12 cellular contexts compared by ENCODE assay signal in genomic region chr1:175002910-175003517, GRCh38. TPM values are rescaled to one million over a fixed set of nuclear protein-coding genes. Genes with fewer than 3 reads are reported as not detected.
DNase-seq lines count a peak whose midpoint lies in the region; ATAC-seq, FAIRE-seq and TF ChIP-seq lines count a peak whose summit lies in the region.
"Had no signal": no experiment of that assay in that cellular context is flagged by ENCODE, and none has a peak within 500 bp of the region (broad histone marks: within the 10 kb centered on the region; RNA-seq: fewer than 3 reads in every experiment).

No MANE protein-coding gene starts in this region.

- peaks cover 0 to 41% (median 8%) of the 10 kb centered on the region in 3 donors for H3K36me3 Mint-ChIP-seq in CD8-positive, alpha-beta memory T cell
- no peaks in the 10 kb centered on the region for H3K36me3 Mint-ChIP-seq in naive B cell

- CTCF ChIA-PET in CD8-positive, alpha-beta memory T cell (lab: Charles Lee), result no interaction called here

- in situ Hi-C loops in KBM-7 (cut with MboI; ENCODE audit: low pct_unique_long_range_greater_than_20kb, low sequenced_read_pairs), result no loop called here

- H3K36me3 ChIP-seq in CD8-positive, alpha-beta memory T cell (ENCODE audit: insufficient read depth, low read length), result peaks cover 17% of the 10 kb centered on the region
- H3K36me3 ChIP-seq in SK-N-MC (ENCODE audit: insufficient read depth, low read length), result peaks cover 45% of the 10 kb centered on the region

- POLR2A ChIA-PET in CD8-positive, alpha-beta memory T cell (lab: Charles Lee), result interaction anchor here (1.5 kb wide), 1 partner anchor 20 kb away, joined by 5 read pairs; the partner anchor contains the start of gene MRPS14

- peak overlapping the region; percentile 52 for H3K27ac ChIP-seq in CD8-positive, alpha-beta memory T cell (ENCODE audit: low read depth, low read length)
- no peak overlapping the region for H3K27ac ChIP-seq in SK-N-MC

- H3K4me1 Mint-ChIP-seq in CD8-positive, alpha-beta memory T cell, result peaks cover 38 to 64% (median 58%) of the 10 kb centered on the region in 3 donors
- H3K4me1 Mint-ChIP-seq in naive B cell, result peaks cover 15 to 46% (median 36%) of the 10 kb centered on the region in 3 donors

- no peak for ATAC-seq in naive B cell (ENCODE audit: low read depth in 2 of 2)
- ATAC-seq: HCT116 had no signal

- no peaks in the 10 kb centered on the region for H3K27me3 Mint-ChIP-seq in CD8-positive, alpha-beta memory T cell
- H3K27me3 Mint-ChIP-seq in naive B cell, result no peaks in the 10 kb centered on the region

- H3K4me3 Mint-ChIP-seq in CD8-positive, alpha-beta memory T cell, result peak overlapping the region in 4 of 7 donors; percentile 3 to 83 (median 6)
- peak overlapping the region in 1 of 8 donors; percentile 34 for H3K4me3 Mint-ChIP-seq in naive B cell

- H3K4me3 ChIP-seq in CD8-positive, alpha-beta memory T cell (ENCODE audit: low read length), result no peak overlapping the region
- H3K4me3 ChIP-seq in SK-N-MC, result peak overlapping the region; percentile 96

- DNase-seq in AG20443 (ENCODE audit: low spot score) (peak; percentile 20), SK-N-MC (ENCODE audit: low read depth, low spot score) (no peak), naive B cell (no peak), KBM-7 (no peak), NOMO-1 treated with dmso at 0.1 percent for 144 hours (lab: John Stamatoyannopoulos, UW; ENCODE audit: unreplicated experiment) (no peak), NCI-H69 (lab: John Stamatoyannopoulos, UW) (no peak), H54 (ENCODE audit: insufficient read length, low spot score) (no peak)
- DNase-seq in CD8-positive, alpha-beta memory T cell, result no peak
- DNase-seq: COR-L47, NCI-H1048 had no signal

- peak overlapping the region in 5 of 8 donors; percentile 31 to 87 (median 52) for H3K27ac Mint-ChIP-seq in CD8-positive, alpha-beta memory T cell
- H3K27ac Mint-ChIP-seq in naive B cell, result peak overlapping the region in 4 of 6 donors; percentile 12 to 79 (median 72)

- no peak for FAIRE-seq in H54 (lab: Jason Lieb, UNC)
- FAIRE-seq: colon had no signal

- peaks cover 29% of the 10 kb centered on the region for H3K4me1 ChIP-seq in CD8-positive, alpha-beta memory T cell (ENCODE audit: insufficient read depth, low read length)

- H3K9me3 Mint-ChIP-seq in CD8-positive, alpha-beta memory T cell, result no peaks in the 10 kb centered on the region
- no peaks in the 10 kb centered on the region for H3K9me3 Mint-ChIP-seq in naive B cell

- H3K9ac ChIP-seq in SK-N-MC (ENCODE audit: insufficient read length), result peak overlapping the region; percentile 31

- H3K27me3 ChIP-seq in CD8-positive, alpha-beta memory T cell (ENCODE audit: insufficient read depth, low read length, poor library complexity, severe bottlenecking), result no peaks in the 10 kb centered on the region

- no peaks in the 10 kb centered on the region for H3K9me3 ChIP-seq in CD8-positive, alpha-beta memory T cell (ENCODE audit: low read length)
- no peaks in the 10 kb centered on the region for H3K9me3 ChIP-seq in SK-N-MC (ENCODE audit: low read depth, low read length)

- TF ChIP-seq POLR2A in H54 (IDR thresholded peaks at IDR 0.05; ENCODE audit: low read depth, low read length), result no peak

RNA-seq across cellular contexts. Expression of gene CACYBP, which starts 3.3 kb away (rescaled TPM):
- total RNA-seq in CD8-positive, alpha-beta memory T cell, result 100 to 1,000 TPM; 345 to 372 TPM
- 166 TPM for polyA plus RNA-seq in CD8-positive, alpha-beta memory T cell
- polyA plus RNA-seq in naive B cell (ENCODE audit: low read depth in 6 of 6), result 100 to 1,000 TPM; 107 to 148 (median 140) TPM

RNA-seq across cellular contexts. Expression of gene MRPS14, which starts 20.2 kb away (rescaled TPM):
- total RNA-seq in CD8-positive, alpha-beta memory T cell, result 10 to 100 TPM; 41.0 to 41.4 TPM
- polyA plus RNA-seq in CD8-positive, alpha-beta memory T cell, result 49.4 TPM
- 10 to 100 TPM; 27.9 to 52.5 (median 43.0) TPM for polyA plus RNA-seq in naive B cell (ENCODE audit: low read depth in 6 of 6)
